Comparison of ENCODE assay signal across 1 cellular context in the genomic region with DNA sequence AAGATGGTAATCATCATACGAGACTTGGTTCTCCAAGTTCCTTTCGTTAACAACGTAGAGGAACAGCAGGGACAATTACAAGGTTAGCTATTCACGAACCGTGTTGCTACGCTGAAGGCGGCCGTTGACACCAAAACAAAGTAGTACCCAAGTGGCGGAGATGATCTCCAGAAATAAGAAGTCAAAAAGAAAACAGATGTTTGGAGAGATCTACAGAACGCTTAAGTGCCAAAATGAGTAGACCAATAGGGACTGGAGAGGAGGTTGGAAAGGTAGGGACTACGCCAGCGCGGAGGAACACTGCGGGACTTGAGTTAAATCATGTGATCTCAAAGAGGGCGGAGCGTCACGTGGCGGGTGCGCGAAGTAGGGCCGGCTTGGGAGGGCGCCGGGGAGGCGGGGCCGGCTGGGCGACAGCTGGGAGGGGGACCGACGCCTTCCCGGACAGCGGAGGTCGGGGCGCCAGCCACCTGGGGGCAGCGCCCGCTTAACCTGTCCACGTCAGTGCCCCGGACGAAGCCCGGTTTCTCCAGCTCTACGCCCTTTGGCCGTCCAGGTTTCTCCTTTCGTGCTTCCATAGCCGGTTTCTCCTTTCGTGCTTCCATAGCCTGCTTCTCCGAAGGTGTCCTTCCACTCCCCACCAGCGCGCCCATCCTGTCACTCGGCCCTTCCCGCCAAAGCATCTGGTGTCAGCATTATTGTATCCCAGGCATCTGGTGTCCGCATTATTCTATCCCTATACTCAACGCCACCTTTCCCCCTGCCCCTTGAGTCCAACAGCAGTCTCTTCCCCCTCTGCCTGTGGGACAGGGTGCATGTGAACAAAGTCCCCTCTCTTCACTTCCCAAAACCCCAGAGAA.
TF ChIP-seq lines count a peak whose summit lies in the region.

No MANE protein-coding gene starts in this region.

TF ChIP-seq in HepG2, 621 proteins besides CTCF, POLR2A, EP300 and RAD21 (continued from another document and continues in another):
- TF ChIP-seq, protein P1, sequence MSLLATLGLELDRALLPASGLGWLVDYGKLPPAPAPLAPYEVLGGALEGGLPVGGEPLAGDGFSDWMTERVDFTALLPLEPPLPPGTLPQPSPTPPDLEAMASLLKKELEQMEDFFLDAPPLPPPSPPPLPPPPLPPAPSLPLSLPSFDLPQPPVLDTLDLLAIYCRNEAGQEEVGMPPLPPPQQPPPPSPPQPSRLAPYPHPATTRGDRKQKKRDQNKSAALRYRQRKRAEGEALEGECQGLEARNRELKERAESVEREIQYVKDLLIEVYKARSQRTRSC (CRISPR knock-in tag; IDR thresholded peaks at IDR 0.05; ENCODE audit: low read depth) = no peak
- no peak for TF ChIP-seq ZNF44 (CRISPR knock-in tag; IDR thresholded peaks at IDR 0.05)
- TF ChIP-seq, protein P2, sequence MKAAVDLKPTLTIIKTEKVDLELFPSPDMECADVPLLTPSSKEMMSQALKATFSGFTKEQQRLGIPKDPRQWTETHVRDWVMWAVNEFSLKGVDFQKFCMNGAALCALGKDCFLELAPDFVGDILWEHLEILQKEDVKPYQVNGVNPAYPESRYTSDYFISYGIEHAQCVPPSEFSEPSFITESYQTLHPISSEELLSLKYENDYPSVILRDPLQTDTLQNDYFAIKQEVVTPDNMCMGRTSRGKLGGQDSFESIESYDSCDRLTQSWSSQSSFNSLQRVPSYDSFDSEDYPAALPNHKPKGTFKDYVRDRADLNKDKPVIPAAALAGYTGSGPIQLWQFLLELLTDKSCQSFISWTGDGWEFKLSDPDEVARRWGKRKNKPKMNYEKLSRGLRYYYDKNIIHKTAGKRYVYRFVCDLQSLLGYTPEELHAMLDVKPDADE (CRISPR knock-in tag; IDR thresholded peaks at IDR 0.05) = no peak
- peak; percentile 64 for TF ChIP-seq ZEB1 (IDR thresholded peaks at IDR 0.05; ENCODE audit: insufficient replicate concordance, low read depth)
- TF ChIP-seq, protein P3, sequence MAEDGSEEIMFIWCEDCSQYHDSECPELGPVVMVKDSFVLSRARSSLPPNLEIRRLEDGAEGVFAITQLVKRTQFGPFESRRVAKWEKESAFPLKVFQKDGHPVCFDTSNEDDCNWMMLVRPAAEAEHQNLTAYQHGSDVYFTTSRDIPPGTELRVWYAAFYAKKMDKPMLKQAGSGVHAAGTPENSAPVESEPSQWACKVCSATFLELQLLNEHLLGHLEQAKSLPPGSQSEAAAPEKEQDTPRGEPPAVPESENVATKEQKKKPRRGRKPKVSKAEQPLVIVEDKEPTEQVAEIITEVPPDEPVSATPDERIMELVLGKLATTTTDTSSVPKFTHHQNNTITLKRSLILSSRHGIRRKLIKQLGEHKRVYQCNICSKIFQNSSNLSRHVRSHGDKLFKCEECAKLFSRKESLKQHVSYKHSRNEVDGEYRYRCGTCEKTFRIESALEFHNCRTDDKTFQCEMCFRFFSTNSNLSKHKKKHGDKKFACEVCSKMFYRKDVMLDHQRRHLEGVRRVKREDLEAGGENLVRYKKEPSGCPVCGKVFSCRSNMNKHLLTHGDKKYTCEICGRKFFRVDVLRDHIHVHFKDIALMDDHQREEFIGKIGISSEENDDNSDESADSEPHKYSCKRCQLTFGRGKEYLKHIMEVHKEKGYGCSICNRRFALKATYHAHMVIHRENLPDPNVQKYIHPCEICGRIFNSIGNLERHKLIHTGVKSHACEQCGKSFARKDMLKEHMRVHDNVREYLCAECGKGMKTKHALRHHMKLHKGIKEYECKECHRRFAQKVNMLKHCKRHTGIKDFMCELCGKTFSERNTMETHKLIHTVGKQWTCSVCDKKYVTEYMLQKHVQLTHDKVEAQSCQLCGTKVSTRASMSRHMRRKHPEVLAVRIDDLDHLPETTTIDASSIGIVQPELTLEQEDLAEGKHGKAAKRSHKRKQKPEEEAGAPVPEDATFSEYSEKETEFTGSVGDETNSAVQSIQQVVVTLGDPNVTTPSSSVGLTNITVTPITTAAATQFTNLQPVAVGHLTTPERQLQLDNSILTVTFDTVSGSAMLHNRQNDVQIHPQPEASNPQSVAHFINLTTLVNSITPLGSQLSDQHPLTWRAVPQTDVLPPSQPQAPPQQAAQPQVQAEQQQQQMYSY (CRISPR knock-in tag; IDR thresholded peaks at IDR 0.05) = no peak
- TF ChIP-seq FOXP1 (IDR thresholded peaks at IDR 0.05) = no peak; the same call in 1 of the 2 replicates
- peak; percentile 70; the same call in 1 of the 2 replicates for TF ChIP-seq FOXP1 (CRISPR knock-in tag; IDR thresholded peaks at IDR 0.05)
- TF ChIP-seq TCF12 (IDR thresholded peaks at IDR 0.05) = no peak
- no peak; the same call in 1 of the 2 replicates for TF ChIP-seq TCF12 (CRISPR knock-in tag; IDR thresholded peaks at IDR 0.05)
- TF ChIP-seq, protein P4, sequence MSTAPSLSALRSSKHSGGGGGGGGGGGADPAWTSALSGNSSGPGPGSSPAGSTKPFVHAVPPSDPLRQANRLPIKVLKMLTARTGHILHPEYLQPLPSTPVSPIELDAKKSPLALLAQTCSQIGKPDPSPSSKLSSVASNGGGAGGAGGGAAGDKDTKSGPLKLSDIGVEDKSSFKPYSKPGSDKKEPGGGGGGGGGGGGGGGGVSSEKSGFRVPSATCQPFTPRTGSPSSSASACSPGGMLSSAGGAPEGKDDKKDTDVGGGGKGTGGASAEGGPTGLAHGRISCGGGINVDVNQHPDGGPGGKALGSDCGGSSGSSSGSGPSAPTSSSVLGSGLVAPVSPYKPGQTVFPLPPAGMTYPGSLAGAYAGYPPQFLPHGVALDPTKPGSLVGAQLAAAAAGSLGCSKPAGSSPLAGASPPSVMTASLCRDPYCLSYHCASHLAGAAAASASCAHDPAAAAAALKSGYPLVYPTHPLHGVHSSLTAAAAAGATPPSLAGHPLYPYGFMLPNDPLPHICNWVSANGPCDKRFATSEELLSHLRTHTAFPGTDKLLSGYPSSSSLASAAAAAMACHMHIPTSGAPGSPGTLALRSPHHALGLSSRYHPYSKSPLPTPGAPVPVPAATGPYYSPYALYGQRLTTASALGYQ (CRISPR knock-in tag; IDR thresholded peaks at IDR 0.05) = peak; percentile 61; the same call in 1 of the 2 replicates
- TF ChIP-seq, protein P5, sequence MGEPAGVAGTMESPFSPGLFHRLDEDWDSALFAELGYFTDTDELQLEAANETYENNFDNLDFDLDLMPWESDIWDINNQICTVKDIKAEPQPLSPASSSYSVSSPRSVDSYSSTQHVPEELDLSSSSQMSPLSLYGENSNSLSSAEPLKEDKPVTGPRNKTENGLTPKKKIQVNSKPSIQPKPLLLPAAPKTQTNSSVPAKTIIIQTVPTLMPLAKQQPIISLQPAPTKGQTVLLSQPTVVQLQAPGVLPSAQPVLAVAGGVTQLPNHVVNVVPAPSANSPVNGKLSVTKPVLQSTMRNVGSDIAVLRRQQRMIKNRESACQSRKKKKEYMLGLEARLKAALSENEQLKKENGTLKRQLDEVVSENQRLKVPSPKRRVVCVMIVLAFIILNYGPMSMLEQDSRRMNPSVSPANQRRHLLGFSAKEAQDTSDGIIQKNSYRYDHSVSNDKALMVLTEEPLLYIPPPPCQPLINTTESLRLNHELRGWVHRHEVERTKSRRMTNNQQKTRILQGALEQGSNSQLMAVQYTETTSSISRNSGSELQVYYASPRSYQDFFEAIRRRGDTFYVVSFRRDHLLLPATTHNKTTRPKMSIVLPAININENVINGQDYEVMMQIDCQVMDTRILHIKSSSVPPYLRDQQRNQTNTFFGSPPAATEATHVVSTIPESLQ (CRISPR knock-in tag; conservative IDR thresholded peaks at IDR 0.05) = 0 out of 2 replicates have a peak, but pooled peaks have one; percentile 54
- no peak for TF ChIP-seq ZNF652 (CRISPR knock-in tag; IDR thresholded peaks at IDR 0.05; ENCODE audit: borderline replicate concordance, low read depth)
- TF ChIP-seq, protein P6, sequence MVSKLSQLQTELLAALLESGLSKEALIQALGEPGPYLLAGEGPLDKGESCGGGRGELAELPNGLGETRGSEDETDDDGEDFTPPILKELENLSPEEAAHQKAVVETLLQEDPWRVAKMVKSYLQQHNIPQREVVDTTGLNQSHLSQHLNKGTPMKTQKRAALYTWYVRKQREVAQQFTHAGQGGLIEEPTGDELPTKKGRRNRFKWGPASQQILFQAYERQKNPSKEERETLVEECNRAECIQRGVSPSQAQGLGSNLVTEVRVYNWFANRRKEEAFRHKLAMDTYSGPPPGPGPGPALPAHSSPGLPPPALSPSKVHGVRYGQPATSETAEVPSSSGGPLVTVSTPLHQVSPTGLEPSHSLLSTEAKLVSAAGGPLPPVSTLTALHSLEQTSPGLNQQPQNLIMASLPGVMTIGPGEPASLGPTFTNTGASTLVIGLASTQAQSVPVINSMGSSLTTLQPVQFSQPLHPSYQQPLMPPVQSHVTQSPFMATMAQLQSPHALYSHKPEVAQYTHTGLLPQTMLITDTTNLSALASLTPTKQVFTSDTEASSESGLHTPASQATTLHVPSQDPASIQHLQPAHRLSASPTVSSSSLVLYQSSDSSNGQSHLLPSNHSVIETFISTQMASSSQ (IDR thresholded peaks at IDR 0.05; ENCODE audit: low read depth) = no peak
- TF ChIP-seq, protein P6 (CRISPR knock-in tag; IDR thresholded peaks at IDR 0.05; ENCODE audit: borderline replicate concordance) = peak; percentile 56; the same call in 1 of the 2 replicates
- TF ChIP-seq GATAD1 (CRISPR knock-in tag; IDR thresholded peaks at IDR 0.05) = peak; percentile 91
- TF ChIP-seq CC2D1A (CRISPR knock-in tag; IDR thresholded peaks at IDR 0.05) = no peak
- TF ChIP-seq, protein P7, sequence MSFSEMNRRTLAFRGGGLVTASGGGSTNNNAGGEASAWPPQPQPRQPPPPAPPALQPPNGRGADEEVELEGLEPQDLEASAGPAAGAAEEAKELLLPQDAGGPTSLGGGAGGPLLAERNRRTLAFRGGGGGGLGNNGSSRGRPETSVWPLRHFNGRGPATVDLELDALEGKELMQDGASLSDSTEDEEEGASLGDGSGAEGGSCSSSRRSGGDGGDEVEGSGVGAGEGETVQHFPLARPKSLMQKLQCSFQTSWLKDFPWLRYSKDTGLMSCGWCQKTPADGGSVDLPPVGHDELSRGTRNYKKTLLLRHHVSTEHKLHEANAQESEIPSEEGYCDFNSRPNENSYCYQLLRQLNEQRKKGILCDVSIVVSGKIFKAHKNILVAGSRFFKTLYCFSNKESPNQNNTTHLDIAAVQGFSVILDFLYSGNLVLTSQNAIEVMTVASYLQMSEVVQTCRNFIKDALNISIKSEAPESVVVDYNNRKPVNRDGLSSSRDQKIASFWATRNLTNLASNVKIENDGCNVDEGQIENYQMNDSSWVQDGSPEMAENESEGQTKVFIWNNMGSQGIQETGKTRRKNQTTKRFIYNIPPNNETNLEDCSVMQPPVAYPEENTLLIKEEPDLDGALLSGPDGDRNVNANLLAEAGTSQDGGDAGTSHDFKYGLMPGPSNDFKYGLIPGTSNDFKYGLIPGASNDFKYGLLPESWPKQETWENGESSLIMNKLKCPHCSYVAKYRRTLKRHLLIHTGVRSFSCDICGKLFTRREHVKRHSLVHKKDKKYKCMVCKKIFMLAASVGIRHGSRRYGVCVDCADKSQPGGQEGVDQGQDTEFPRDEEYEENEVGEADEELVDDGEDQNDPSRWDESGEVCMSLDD (CRISPR knock-in tag; IDR thresholded peaks at IDR 0.05; ENCODE audit: borderline replicate concordance) = peak; percentile 53; the same call in 1 of the 2 replicates
- peak; percentile 100 for TF ChIP-seq KDM2A (CRISPR knock-in tag; IDR thresholded peaks at IDR 0.05; ENCODE audit: borderline replicate concordance, low read depth)
- TF ChIP-seq ZNF563 (CRISPR knock-in tag; IDR thresholded peaks at IDR 0.05) = no peak
- TF ChIP-seq MED8 (CRISPR knock-in tag; IDR thresholded peaks at IDR 0.05; ENCODE audit: insufficient replicate concordance) = no peak
- no peak for TF ChIP-seq NFATC3 (CRISPR knock-in tag; IDR thresholded peaks at IDR 0.05)
- TF ChIP-seq HIVEP1 (CRISPR knock-in tag; IDR thresholded peaks at IDR 0.05) = no peak; the same call in 1 of the 2 replicates
- TF ChIP-seq ETV5 (CRISPR knock-in tag; IDR thresholded peaks at IDR 0.05; ENCODE audit: borderline replicate concordance) = peak; percentile 51; the same call in 1 of the 2 replicates
- TF ChIP-seq GABPB1 (CRISPR knock-in tag; IDR thresholded peaks at IDR 0.05) = peak; percentile 83
- peak; percentile 92 for TF ChIP-seq KDM5A (IDR thresholded peaks at IDR 0.05; ENCODE audit: borderline replicate concordance, low read length)
- TF ChIP-seq SETDB1 (CRISPR knock-in tag; IDR thresholded peaks at IDR 0.05; ENCODE audit: borderline replicate concordance) = no peak
- TF ChIP-seq, protein P8, sequence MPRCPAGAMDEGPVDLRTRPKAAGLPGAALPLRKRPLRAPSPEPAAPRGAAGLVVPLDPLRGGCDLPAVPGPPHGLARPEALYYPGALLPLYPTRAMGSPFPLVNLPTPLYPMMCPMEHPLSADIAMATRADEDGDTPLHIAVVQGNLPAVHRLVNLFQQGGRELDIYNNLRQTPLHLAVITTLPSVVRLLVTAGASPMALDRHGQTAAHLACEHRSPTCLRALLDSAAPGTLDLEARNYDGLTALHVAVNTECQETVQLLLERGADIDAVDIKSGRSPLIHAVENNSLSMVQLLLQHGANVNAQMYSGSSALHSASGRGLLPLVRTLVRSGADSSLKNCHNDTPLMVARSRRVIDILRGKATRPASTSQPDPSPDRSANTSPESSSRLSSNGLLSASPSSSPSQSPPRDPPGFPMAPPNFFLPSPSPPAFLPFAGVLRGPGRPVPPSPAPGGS (CRISPR knock-in tag; IDR thresholded peaks at IDR 0.05) = no peak
- TF ChIP-seq JUN (CRISPR knock-in tag; IDR thresholded peaks at IDR 0.05) = peak; percentile 52; the same call in 1 of the 2 replicates
- TF ChIP-seq ZNF816 (CRISPR knock-in tag; IDR thresholded peaks at IDR 0.05; ENCODE audit: borderline replicate concordance) = no peak
- TF ChIP-seq PAWR (CRISPR knock-in tag; IDR thresholded peaks at IDR 0.05; ENCODE audit: borderline replicate concordance) = no peak
- TF ChIP-seq ZNF557 (CRISPR knock-in tag; IDR thresholded peaks at IDR 0.05) = no peak
- 0 out of 2 replicates have a peak, but pooled peaks have one; percentile 26 for TF ChIP-seq KDM6A (CRISPR knock-in tag; IDR thresholded peaks at IDR 0.05; ENCODE audit: low read depth)
- no peak for TF ChIP-seq ZNF567 (CRISPR knock-in tag; IDR thresholded peaks at IDR 0.05; ENCODE audit: borderline replicate concordance)
- TF ChIP-seq, protein P9, sequence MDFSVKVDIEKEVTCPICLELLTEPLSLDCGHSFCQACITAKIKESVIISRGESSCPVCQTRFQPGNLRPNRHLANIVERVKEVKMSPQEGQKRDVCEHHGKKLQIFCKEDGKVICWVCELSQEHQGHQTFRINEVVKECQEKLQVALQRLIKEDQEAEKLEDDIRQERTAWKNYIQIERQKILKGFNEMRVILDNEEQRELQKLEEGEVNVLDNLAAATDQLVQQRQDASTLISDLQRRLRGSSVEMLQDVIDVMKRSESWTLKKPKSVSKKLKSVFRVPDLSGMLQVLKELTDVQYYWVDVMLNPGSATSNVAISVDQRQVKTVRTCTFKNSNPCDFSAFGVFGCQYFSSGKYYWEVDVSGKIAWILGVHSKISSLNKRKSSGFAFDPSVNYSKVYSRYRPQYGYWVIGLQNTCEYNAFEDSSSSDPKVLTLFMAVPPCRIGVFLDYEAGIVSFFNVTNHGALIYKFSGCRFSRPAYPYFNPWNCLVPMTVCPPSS (IDR thresholded peaks at IDR 0.05) = no peak
- TF ChIP-seq KLF13 (CRISPR knock-in tag; IDR thresholded peaks at IDR 0.05) = no peak
- TF ChIP-seq ZNF34 (CRISPR knock-in tag; IDR thresholded peaks at IDR 0.05; ENCODE audit: borderline replicate concordance) = peak; percentile 41; the same call in 1 of the 2 replicates
